ENCODE assay signal across 1 cellular context in genomic region chr10:45672201-45673073, GRCh38.
TF ChIP-seq lines count a peak whose summit lies in the region.

Gene ZFAND4, minus strand, starts transcription at chr10:45672772. Its CDS starts 9,047 bp downstream, at chr10:45663725.

TF ChIP-seq in H1, 55 proteins besides CTCF, POLR2A, EP300 and RAD21 (continued from another document):
- TF ChIP-seq CEBPB (IDR thresholded peaks at IDR 0.05; ENCODE audit: low read depth, low read length), result no peak; the same call in 1 of the 2 replicates
- peak; percentile 91 for TF ChIP-seq RFX5 (IDR thresholded peaks at IDR 0.05; ENCODE audit: borderline replicate concordance, low read depth, low read length)
- TF ChIP-seq KDM5A (IDR thresholded peaks at IDR 0.05; ENCODE audit: low read length), result no peak; the same call in 1 of the 2 replicates
- peak; percentile 25; the same call in 1 of the 2 replicates for TF ChIP-seq NRF1 (IDR thresholded peaks at IDR 0.05; ENCODE audit: low read depth, low read length)
- no peak for TF ChIP-seq POU5F1 (IDR thresholded peaks at IDR 0.05; ENCODE audit: low read depth, low read length)
- TF ChIP-seq TBP (IDR thresholded peaks at IDR 0.05; ENCODE audit: low read depth, low read length), result peak; percentile 51
- TF ChIP-seq ATF3 (IDR thresholded peaks at IDR 0.05; ENCODE audit: insufficient read depth, low read depth, low read length), result no peak
- TF ChIP-seq TAF7 (optimal IDR thresholded peaks at IDR 0.05; ENCODE audit: borderline replicate concordance, low read depth, low read length), result no peak
- no peak for TF ChIP-seq RNF2 (IDR thresholded peaks at IDR 0.05; ENCODE audit: borderline replicate concordance, low read depth, low read length, missing control alignments, poor library complexity, severe bottlenecking)
- no peak for TF ChIP-seq NANOG (IDR thresholded peaks at IDR 0.05; ENCODE audit: insufficient read depth, low read depth, low read length, poor library complexity, severe bottlenecking)
- TF ChIP-seq CHD2 (IDR thresholded peaks at IDR 0.05; ENCODE audit: low read length), result peak; percentile 71
- no peak for TF ChIP-seq BACH1 (IDR thresholded peaks at IDR 0.05; ENCODE audit: low read length)
- TF ChIP-seq CREB1 (IDR thresholded peaks at IDR 0.05), result peak; percentile 77; the same call in 1 of the 2 replicates
- 0 out of 2 replicates have a peak, but pooled peaks have one; percentile 35 for TF ChIP-seq POLR2AphosphoS5 (IDR thresholded peaks at IDR 0.05; ENCODE audit: low read depth, low read length)
- peak; percentile 20; the same call in 1 of the 2 replicates for TF ChIP-seq SP2 (IDR thresholded peaks at IDR 0.05; ENCODE audit: low read length)
- no peak for TF ChIP-seq USF2 (IDR thresholded peaks at IDR 0.05; ENCODE audit: low read length)
- no peak for TF ChIP-seq JUN (IDR thresholded peaks at IDR 0.05; ENCODE audit: low read depth, low read length)
- TF ChIP-seq ATF2 (IDR thresholded peaks at IDR 0.05; ENCODE audit: low read length), result no peak
- TF ChIP-seq PHF8 (conservative IDR thresholded peaks at IDR 0.05; ENCODE audit: low read depth, low read length), result peak; percentile 74
- no peak for TF ChIP-seq CTBP2 (IDR thresholded peaks at IDR 0.05; ENCODE audit: borderline replicate concordance, insufficient read depth, insufficient read length, low read length)
- TF ChIP-seq MAFK (IDR thresholded peaks at IDR 0.05; ENCODE audit: low read depth, low read length), result no peak
- no peak for TF ChIP-seq SIX5 (IDR thresholded peaks at IDR 0.05; ENCODE audit: low read depth, low read length)
- TF ChIP-seq YY1 (IDR thresholded peaks at IDR 0.05; ENCODE audit: low read depth, low read length), result peak; percentile 45; the same call in 1 of the 2 replicates
- TF ChIP-seq GABPA (IDR thresholded peaks at IDR 0.05; ENCODE audit: borderline replicate concordance, insufficient read depth, low read length), result no peak
- TF ChIP-seq SUZ12 (IDR thresholded peaks at IDR 0.05; ENCODE audit: low read length), result no peak
- TF ChIP-seq GTF2F1 (IDR thresholded peaks at IDR 0.05; ENCODE audit: borderline replicate concordance, low read depth, low read length), result no peak
- peak; percentile 69 for TF ChIP-seq RBBP5 (IDR thresholded peaks at IDR 0.05; ENCODE audit: borderline replicate concordance, low read depth, low read length)
- peak; percentile 29 for TF ChIP-seq ASH2L (IDR thresholded peaks at IDR 0.05; ENCODE audit: low read length)
- no peak for TF ChIP-seq BRCA1 (IDR thresholded peaks at IDR 0.05; ENCODE audit: low read depth, low read length)
- TF ChIP-seq MAX (IDR thresholded peaks at IDR 0.05), result peak; percentile 92
- no peak for TF ChIP-seq ZNF274 (IDR thresholded peaks at IDR 0.05; ENCODE audit: borderline replicate concordance, extremely low read depth, low read length)
- TF ChIP-seq BCL11A (IDR thresholded peaks at IDR 0.05; ENCODE audit: low read depth in 2 of 2, low read length in 2 of 2), result no peak
- TF ChIP-seq KDM4A (IDR thresholded peaks at IDR 0.05; ENCODE audit: low read depth, low read length, severe bottlenecking), result peak; percentile 77
